27 cellular contexts compared by ENCODE assay signal in the genomic region with DNA sequence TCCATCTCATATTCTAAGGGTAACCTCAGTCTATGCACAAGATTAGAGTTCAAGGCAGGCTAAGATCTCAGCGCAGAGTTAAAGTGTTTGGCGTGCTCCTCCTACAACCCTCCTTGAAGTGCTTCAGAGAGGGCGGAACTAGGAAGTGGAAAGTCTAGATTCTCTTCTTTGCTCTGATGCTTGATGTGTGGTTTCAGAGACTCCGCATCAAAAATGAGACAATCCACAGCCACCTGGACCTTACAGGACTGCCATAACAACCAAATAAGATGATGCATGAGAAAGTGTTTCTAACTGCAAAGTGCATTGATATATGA.
"Had no signal": no experiment of that assay in that cellular context is flagged by ENCODE, and none has a peak within 500 bp of the region (broad histone marks: within the 10 kb centered on the region; RNA-seq: fewer than 3 reads in every experiment).

No MANE protein-coding gene starts in this region.

- H3K27ac ChIP-seq: brain microvascular endothelial cell, KMS-11 had no signal

- H3K27ac Mint-ChIP-seq: activated B cell treated with CpG ODN at 0.5 μM for 24 hours; activated CD4-positive, alpha-beta T cell treated with anti-CD3 and anti-CD28 coated beads, Interleukin-2, amount 10 ng/mL, durations not matched to agents 24 days and 14 days; activated CD8-positive, alpha-beta memory T cell treated with anti-CD3 and anti-CD28 coated beads, Interleukin-2, amount 10 ng/mL, durations not matched to agents 7 days and 5 days; activated naive CD4-positive, alpha-beta T cell treated with anti-CD3 and anti-CD28 coated beads, Interleukin-2, amount 50 U/mL, for 72 hours; activated T-cell treated with anti-CD3 and anti-CD28 coated beads, Interleukin-2, amount 50 U/mL, for 24 hours; activated T-helper 1 cell treated with anti-CD3 and anti-CD28 coated beads, Interleukin-12 subunit alpha, Interleukin-12 subunit beta, Interleukin-2, Interleukin-4 antibody, amounts not matched to agents 30 ng/mL and 10 ng/mL and 1 ng/mL, durations not matched to agents 14 hours and 24 hours and 36 hours; IgD-negative memory B cell; T-helper 17 cell had no signal

- H3K4me1 Mint-ChIP-seq: activated B cell treated with CpG ODN at 0.5 μM for 24 hours; activated CD4-positive, alpha-beta T cell treated with anti-CD3 and anti-CD28 coated beads, Interleukin-2, amount 10 ng/mL, durations not matched to agents 24 days and 14 days; activated CD8-positive, alpha-beta memory T cell treated with anti-CD3 and anti-CD28 coated beads, Interleukin-2, amount 10 ng/mL, durations not matched to agents 7 days and 5 days; IgD-negative memory B cell; T-helper 17 cell had no signal

- H3K9me3 Mint-ChIP-seq: activated B cell treated with CpG ODN at 0.5 μM for 24 hours; activated CD4-positive, alpha-beta T cell treated with anti-CD3 and anti-CD28 coated beads, Interleukin-2, amount 10 ng/mL, durations not matched to agents 24 days and 14 days; activated naive CD4-positive, alpha-beta T cell treated with anti-CD3 and anti-CD28 coated beads, Interleukin-2, amount 50 U/mL, for 72 hours; activated T-cell treated with anti-CD3 and anti-CD28 coated beads, Interleukin-2, amount 50 U/mL, for 24 hours; activated T-helper 1 cell treated with anti-CD3 and anti-CD28 coated beads, Interleukin-12 subunit alpha, Interleukin-12 subunit beta, Interleukin-2, Interleukin-4 antibody, amounts not matched to agents 30 ng/mL and 10 ng/mL and 1 ng/mL, durations not matched to agents 14 hours and 24 hours and 36 hours had no signal

- H3K4me3 Mint-ChIP-seq: activated B cell treated with CpG ODN at 0.5 μM for 24 hours; activated CD4-positive, alpha-beta T cell treated with anti-CD3 and anti-CD28 coated beads, Interleukin-2, amount 10 ng/mL, durations not matched to agents 24 days and 14 days; activated CD8-positive, alpha-beta memory T cell treated with anti-CD3 and anti-CD28 coated beads, Interleukin-2, amount 10 ng/mL, durations not matched to agents 7 days and 5 days; activated T-cell treated with anti-CD3 and anti-CD28 coated beads, Interleukin-2, amount 50 U/mL, for 24 hours; activated T-helper 1 cell treated with anti-CD3 and anti-CD28 coated beads, Interleukin-12 subunit alpha, Interleukin-12 subunit beta, Interleukin-2, Interleukin-4 antibody, amounts not matched to agents 30 ng/mL and 10 ng/mL and 1 ng/mL, durations not matched to agents 14 hours and 24 hours and 36 hours; IgD-negative memory B cell; T-helper 17 cell had no signal

- H3K36me3 ChIP-seq: brain microvascular endothelial cell had no signal

- H3K36me3 Mint-ChIP-seq: activated CD8-positive, alpha-beta memory T cell treated with anti-CD3 and anti-CD28 coated beads, Interleukin-2, amount 10 ng/mL, durations not matched to agents 7 days and 5 days; activated naive CD4-positive, alpha-beta T cell treated with anti-CD3 and anti-CD28 coated beads, Interleukin-2, amount 50 U/mL, for 72 hours had no signal

- DNase-seq: activated B cell treated with CpG ODN at 0.5 μM for 24 hours; activated CD4-positive, alpha-beta T cell treated with anti-CD3 and anti-CD28 coated beads for 1 hour; activated CD4-positive, alpha-beta T cell treated with anti-CD3 and anti-CD28 coated beads, Interleukin-2, amount 10 ng/mL, durations not matched to agents 24 days and 14 days; activated CD4-positive, alpha-beta T cell treated with anti-CD3 and anti-CD28 coated beads, Interleukin-2, amount 50 U/mL, for 48 hours; activated CD8-positive, alpha-beta memory T cell treated with anti-CD3 and anti-CD28 coated beads, Interleukin-2, amount 10 ng/mL, durations not matched to agents 7 days and 5 days; activated effector memory CD4-positive, alpha-beta T cell treated with Interleukin-2 at 50 U/mL for 16 hours; activated naive CD4-positive, alpha-beta T cell treated with Interleukin-2 at 50 U/mL for 16 hours; activated T-cell treated with anti-CD3 and anti-CD28 coated beads, Interleukin-2, amount 50 U/mL, for 24 hours; amygdala; brain microvascular endothelial cell; MV-4-11; NCI-H1105; NCI-H1436; NCI-H187; NCI-H2081; NCI-H2171; NCI-H2227 treated with DMSO at 0.1 percent for 48 hours; NCI-H446 treated with DMSO at 0.1 percent for 48 hours; NCI-H524 treated with DMSO at 0.1 percent for 48 hours; NCI-H774; SIG-M5; T-helper 17 cell; T-helper 9 cell had no signal

- ATAC-seq: activated CD8-positive, alpha-beta memory T cell treated with anti-CD3 and anti-CD28 coated beads, Interleukin-2, amount 10 ng/mL, durations not matched to agents 7 days and 5 days; activated naive CD4-positive, alpha-beta T cell treated with anti-CD3 and anti-CD28 coated beads, Interleukin-2, amount 50 U/mL, for 72 hours; T-helper 17 cell had no signal

- H3K27me3 ChIP-seq: brain microvascular endothelial cell had no signal
